Comparison of ENCODE assay signal across 30 cellular contexts in the genomic region with DNA sequence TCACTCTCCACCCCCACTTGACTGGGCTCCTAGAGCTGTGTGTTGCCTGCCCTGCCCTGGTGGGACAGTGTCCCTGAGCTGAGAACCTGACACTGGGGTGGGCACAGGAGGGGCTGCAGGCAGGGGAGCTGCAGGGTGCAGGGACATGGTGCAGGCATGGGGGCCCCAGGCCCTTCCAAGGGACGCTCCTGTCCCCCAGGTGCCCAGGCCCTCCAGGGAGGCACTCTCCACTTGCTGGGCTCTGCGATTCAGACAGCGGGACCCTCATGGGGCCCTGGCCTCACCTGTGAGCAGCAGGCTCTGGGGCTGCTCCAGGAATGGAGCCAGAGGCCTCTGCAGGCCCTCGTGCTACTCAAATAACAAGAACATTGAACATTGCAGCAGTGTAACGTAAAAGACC.
"Had no signal": no experiment of that assay in that cellular context is flagged by ENCODE, and none has a peak within 500 bp of the region (broad histone marks: within the 10 kb centered on the region; RNA-seq: fewer than 3 reads in every experiment).

No MANE protein-coding gene starts in this region.

- ATAC-seq: activated CD8-positive, alpha-beta memory T cell treated with anti-CD3 and anti-CD28 coated beads, Interleukin-2, amount 10 ng/mL, durations not matched to agents 7 days and 5 days; activated CD8-positive, alpha-beta T cell treated with anti-CD3 and anti-CD28 coated beads, Interleukin-2, amount 10 ng/mL, durations not matched to agents 7 days and 5 days; activated naive CD4-positive, alpha-beta T cell treated with anti-CD3 and anti-CD28 coated beads, Interleukin-2, amount 50 U/mL, for 72 hours; esophagus mucosa; foreskin keratinocyte; gastrocnemius medialis; heart left ventricle; WTC11 had no signal

- H3K4me1 ChIP-seq: ascending aorta, breast epithelium, colonic mucosa, foreskin keratinocyte, gastrocnemius medialis had no signal

- H3K27ac Mint-ChIP-seq: activated CD4-positive, alpha-beta memory T cell treated with anti-CD3 and anti-CD28 coated beads for 36 hours; activated CD8-positive, alpha-beta memory T cell treated with anti-CD3 and anti-CD28 coated beads, Interleukin-2, amount 10 ng/mL, durations not matched to agents 7 days and 5 days; activated CD8-positive, alpha-beta T cell treated with anti-CD3 and anti-CD28 coated beads, Interleukin-2, amount 10 ng/mL, durations not matched to agents 7 days and 5 days; activated naive CD4-positive, alpha-beta T cell treated with anti-CD3 and anti-CD28 coated beads, Interleukin-2, amount 10 ng/mL, durations not matched to agents 7 days and 5 days; activated naive CD4-positive, alpha-beta T cell treated with anti-CD3 and anti-CD28 coated beads, Interleukin-2, amount 50 U/mL, for 72 hours; activated naive CD8-positive, alpha-beta T cell treated with anti-CD3 and anti-CD28 coated beads, Interleukin-2, amount 10 ng/mL, durations not matched to agents 7 days and 5 days; activated T-helper 1 cell treated with anti-CD3 and anti-CD28 coated beads, Interleukin-12 subunit alpha, Interleukin-12 subunit beta, Interleukin-2, Interleukin-4 antibody, amounts not matched to agents 30 ng/mL and 10 ng/mL and 1 ng/mL, durations not matched to agents 14 hours and 24 hours and 36 hours; activated T-helper 2 cell treated with anti-CD3 and anti-CD28 coated beads, Interferon-gamma antibody, Interleukin-2, Interleukin-4, amounts not matched to agents 10 μg/mL and 5 μg/mL and 100 μg/mL, durations not matched to agents 14 hours and 24 hours and 36 hours; WTC11 had no signal

- DNase-seq: activated CD4-positive, alpha-beta memory T cell treated with anti-CD3 and anti-CD28 coated beads for 36 hours; activated CD4-positive, alpha-beta T cell treated with anti-CD3 and anti-CD28 coated beads for 1 hour; activated CD4-positive, alpha-beta T cell treated with anti-CD3 and anti-CD28 coated beads for 4 hours; activated CD8-positive, alpha-beta memory T cell treated with anti-CD3 and anti-CD28 coated beads, Interleukin-2, amount 10 ng/mL, durations not matched to agents 7 days and 5 days; activated CD8-positive, alpha-beta memory T cell treated with anti-CD3 and anti-CD28 coated beads, Interleukin-2, amount 50 U/mL, for 4 hours; activated CD8-positive, alpha-beta T cell treated with anti-CD3 and anti-CD28 coated beads, Interleukin-2, amount 10 ng/mL, durations not matched to agents 7 days and 5 days; activated effector memory CD4-positive, alpha-beta T cell treated with anti-CD3 and anti-CD28 coated beads, Interleukin-2, amount 50 U/mL, for 16 hours; activated naive CD4-positive, alpha-beta T cell treated with anti-CD3 and anti-CD28 coated beads, Interleukin-2, amount 10 ng/mL, durations not matched to agents 7 days and 5 days; activated naive CD8-positive, alpha-beta T cell treated with anti-CD3 and anti-CD28 coated beads, Interleukin-2, amount 10 ng/mL, durations not matched to agents 7 days and 5 days; activated T-cell treated with anti-CD3 and anti-CD28 coated beads, Interleukin-2, amount 50 U/mL, for 1 hour; activated T-cell treated with anti-CD3 and anti-CD28 coated beads, Interleukin-2, amount 50 U/mL, for 48 hours; central memory CD4-positive, alpha-beta T cell; cerebellar nuclear complex; colonic mucosa; effector CD8-positive, alpha-beta T cell; foreskin keratinocyte; gastrocnemius medialis; glutamatergic neuron; heart left ventricle; T-helper 2 cell had no signal

- H3K27me3 ChIP-seq: ascending aorta had no signal

- H3K4me3 Mint-ChIP-seq: activated CD4-positive, alpha-beta memory T cell treated with anti-CD3 and anti-CD28 coated beads for 36 hours; activated CD8-positive, alpha-beta memory T cell treated with anti-CD3 and anti-CD28 coated beads, Interleukin-2, amount 10 ng/mL, durations not matched to agents 7 days and 5 days; activated CD8-positive, alpha-beta T cell treated with anti-CD3 and anti-CD28 coated beads, Interleukin-2, amount 10 ng/mL, durations not matched to agents 7 days and 5 days; activated naive CD4-positive, alpha-beta T cell treated with anti-CD3 and anti-CD28 coated beads, Interleukin-2, amount 10 ng/mL, durations not matched to agents 7 days and 5 days; activated naive CD8-positive, alpha-beta T cell treated with anti-CD3 and anti-CD28 coated beads, Interleukin-2, amount 10 ng/mL, durations not matched to agents 7 days and 5 days; activated T-helper 1 cell treated with anti-CD3 and anti-CD28 coated beads, Interleukin-12 subunit alpha, Interleukin-12 subunit beta, Interleukin-2, Interleukin-4 antibody, amounts not matched to agents 30 ng/mL and 10 ng/mL and 1 ng/mL, durations not matched to agents 14 hours and 24 hours and 36 hours; brain; WTC11 had no signal

- H3K9me3 ChIP-seq: ascending aorta, colonic mucosa, gastrocnemius medialis, heart left ventricle had no signal

- H3K9me3 Mint-ChIP-seq: activated CD4-positive, alpha-beta memory T cell treated with anti-CD3 and anti-CD28 coated beads for 36 hours; activated naive CD4-positive, alpha-beta T cell treated with anti-CD3 and anti-CD28 coated beads, Interleukin-2, amount 10 ng/mL, durations not matched to agents 7 days and 5 days; activated naive CD4-positive, alpha-beta T cell treated with anti-CD3 and anti-CD28 coated beads, Interleukin-2, amount 50 U/mL, for 72 hours; activated naive CD8-positive, alpha-beta T cell treated with anti-CD3 and anti-CD28 coated beads, Interleukin-2, amount 10 ng/mL, durations not matched to agents 7 days and 5 days; activated T-helper 1 cell treated with anti-CD3 and anti-CD28 coated beads, Interleukin-12 subunit alpha, Interleukin-12 subunit beta, Interleukin-2, Interleukin-4 antibody, amounts not matched to agents 30 ng/mL and 10 ng/mL and 1 ng/mL, durations not matched to agents 14 hours and 24 hours and 36 hours; activated T-helper 2 cell treated with anti-CD3 and anti-CD28 coated beads, Interferon-gamma antibody, Interleukin-2, Interleukin-4, amounts not matched to agents 10 μg/mL and 5 μg/mL and 100 μg/mL, durations not matched to agents 14 hours and 24 hours and 36 hours; WTC11 had no signal

- H3K4me1 Mint-ChIP-seq: activated CD8-positive, alpha-beta memory T cell treated with anti-CD3 and anti-CD28 coated beads, Interleukin-2, amount 10 ng/mL, durations not matched to agents 7 days and 5 days; activated naive CD4-positive, alpha-beta T cell treated with anti-CD3 and anti-CD28 coated beads, Interleukin-2, amount 10 ng/mL, durations not matched to agents 7 days and 5 days; activated naive CD8-positive, alpha-beta T cell treated with anti-CD3 and anti-CD28 coated beads, Interleukin-2, amount 10 ng/mL, durations not matched to agents 7 days and 5 days had no signal

- H3K27ac ChIP-seq: ascending aorta, breast epithelium, cardiac muscle cell, colonic mucosa, foreskin keratinocyte, gastrocnemius medialis, heart left ventricle, VCaP had no signal

- H3K4me3 ChIP-seq: ascending aorta, breast epithelium, cardiac muscle cell, colonic mucosa, gastrocnemius medialis, heart left ventricle had no signal

- H3K36me3 ChIP-seq: ascending aorta, breast epithelium, cardiac muscle cell, colonic mucosa, gastrocnemius medialis, heart left ventricle had no signal
